Comparison of ENCODE assay signal across 8 cellular contexts in the genomic region with DNA sequence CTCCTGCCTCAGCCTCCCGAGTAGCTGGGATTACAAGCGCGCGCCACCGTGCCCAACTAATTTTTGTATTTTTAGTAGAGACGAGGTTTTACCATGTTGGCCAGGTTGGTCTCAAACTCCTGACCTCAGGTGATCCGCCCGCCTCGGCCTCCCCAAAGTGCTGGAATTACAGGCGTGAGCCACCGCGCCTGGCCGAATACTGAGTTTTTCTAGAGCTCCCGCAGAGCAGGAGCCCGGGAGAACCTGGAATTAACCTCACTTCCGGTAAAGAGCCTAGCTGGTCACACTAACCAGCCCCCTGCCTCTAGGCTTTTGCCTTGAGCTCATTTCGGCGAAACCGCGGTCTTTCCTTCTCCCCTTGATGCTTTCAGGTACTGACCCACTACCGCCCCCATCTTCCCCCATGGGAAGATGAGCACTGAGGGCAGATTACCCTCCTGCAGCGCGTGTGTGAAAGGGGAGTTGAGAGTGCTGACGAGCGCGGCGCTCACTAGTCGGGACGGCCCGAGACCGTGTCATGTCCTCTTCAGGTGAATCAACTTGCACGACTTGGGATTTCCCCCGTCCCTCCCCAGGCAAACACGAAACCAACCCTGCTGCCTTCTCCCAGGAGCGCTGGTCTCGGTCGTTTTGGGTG. TPM values are rescaled to one million over a fixed set of nuclear protein-coding genes. Genes with fewer than 3 reads are reported as not detected.
DNase-seq lines count a peak whose midpoint lies in the region; ATAC-seq and TF ChIP-seq lines count a peak whose summit lies in the region.

No MANE protein-coding gene starts in this region.

- H3K4me1 ChIP-seq in CD4-positive, CD25-positive, alpha-beta regulatory T cell (ENCODE audit: control insufficient read depth, insufficient read depth, low read length, poor library complexity, severe bottlenecking) = peaks cover 36% of the 10 kb centered on the region
- peaks cover 15% of the 10 kb centered on the region for H3K4me1 ChIP-seq in fibroblast of lung (ENCODE audit: control insufficient read depth, extremely low read depth, insufficient read depth, low read length)
- H3K4me1 ChIP-seq in upper lobe of right lung = peaks cover 28% of the 10 kb centered on the region

- ATAC-seq in CD4-positive, CD25-positive, alpha-beta regulatory T cell (ENCODE audit: low read depth in 2 of 2) = peak; percentile 51 to 61
- ATAC-seq in HG03378 (IDR thresholded peaks at IDR 0.05; ENCODE audit: unreplicated experiment) (peak; percentile 37), upper lobe of right lung (no peak)

- peak overlapping the region; percentile 100 for H3K27ac ChIP-seq in CD4-positive, CD25-positive, alpha-beta regulatory T cell (ENCODE audit: insufficient read depth, low read length, poor library complexity, severe bottlenecking)
- H3K27ac ChIP-seq in fibroblast of lung (ENCODE audit: insufficient read depth, low read length) (peak overlapping the region; percentile 94), upper lobe of right lung (peak overlapping the region; percentile 95)

- peak overlapping the region; percentile 93 for H3K9ac ChIP-seq in fibroblast of lung (ENCODE audit: insufficient read depth, low read length)

- TF ChIP-seq CTCF in fibroblast of lung (conservative IDR thresholded peaks at IDR 0.05 in 1 of 2, IDR thresholded peaks at IDR 0.05 in 1 of 2; ENCODE audit: low read depth in 1 of 2, low read length in 2 of 2) = peak in 1 of 2 donors; percentile 12
- peak; percentile 18 for TF ChIP-seq CTCF in osteocyte (IDR thresholded peaks at IDR 0.05)
- peak; percentile 27 for TF ChIP-seq CTCF in upper lobe of right lung (IDR thresholded peaks at IDR 0.05)

- H4K20me1 ChIP-seq in fibroblast of lung (ENCODE audit: control insufficient read depth, extremely low read depth, insufficient read depth, low read length) = no peaks in the 10 kb centered on the region

- peak; percentile 36 for TF ChIP-seq POLR2A in GM19099 (IDR thresholded peaks at IDR 0.05; ENCODE audit: extremely low read depth, insufficient read length, low read depth)

- no peaks in the 10 kb centered on the region for H3K27me3 ChIP-seq in CD4-positive, CD25-positive, alpha-beta regulatory T cell (ENCODE audit: control insufficient read depth, insufficient read depth, low read length)
- H3K27me3 ChIP-seq in fibroblast of lung (ENCODE audit: control insufficient read depth, insufficient read depth, low read length) (no peaks in the 10 kb centered on the region), upper lobe of right lung (no peaks in the 10 kb centered on the region)

- peak overlapping the region; percentile 84 for H3K4me3 ChIP-seq in CD4-positive, CD25-positive, alpha-beta regulatory T cell (ENCODE audit: low read depth, low read length)
- H3K4me3 ChIP-seq in fibroblast of lung (replicated peaks in 1 of 4; ENCODE audit: control extremely low read depth in 1 of 4, insufficient read depth in 1 of 4, low read depth in 3 of 4, low read length in 4 of 4) = peak overlapping the region; percentile 71 to 84 (median 76)
- H3K4me3 ChIP-seq in upper lobe of right lung = peak overlapping the region; percentile 64

- peak overlapping the region; percentile 98 to 100 (median 98) for H3K27ac Mint-ChIP-seq in CD4-positive, CD25-positive, alpha-beta regulatory T cell
- H3K27ac Mint-ChIP-seq in osteocyte (ENCODE audit: unreplicated experiment) = peak overlapping the region; percentile 96

- peaks cover 4% of the 10 kb centered on the region for H3K27me3 Mint-ChIP-seq in CD4-positive, CD25-positive, alpha-beta regulatory T cell
- H3K27me3 Mint-ChIP-seq in osteocyte (ENCODE audit: unreplicated experiment) = no peaks in the 10 kb centered on the region

- intact Hi-C loops in upper lobe of right lung (cut with DNase I) = no loop called here

- no peaks in the 10 kb centered on the region for H3K9me3 ChIP-seq in CD4-positive, CD25-positive, alpha-beta regulatory T cell (ENCODE audit: control insufficient read depth in 2 of 2, low read length in 2 of 2)
- H3K9me3 ChIP-seq in fibroblast of lung (ENCODE audit: control insufficient read depth, insufficient read depth, low read depth, low read length) (no peaks in the 10 kb centered on the region), upper lobe of right lung (no peaks in the 10 kb centered on the region)

- H3K9me3 Mint-ChIP-seq in CD4-positive, CD25-positive, alpha-beta regulatory T cell = no peaks in the 10 kb centered on the region
- no peaks in the 10 kb centered on the region for H3K9me3 Mint-ChIP-seq in osteocyte (ENCODE audit: unreplicated experiment)

- peaks cover 21% of the 10 kb centered on the region for H3K36me3 Mint-ChIP-seq in CD4-positive, CD25-positive, alpha-beta regulatory T cell
- H3K36me3 Mint-ChIP-seq in osteocyte (ENCODE audit: unreplicated experiment) = peaks cover 2% of the 10 kb centered on the region

- H3K79me2 ChIP-seq in fibroblast of lung (ENCODE audit: control insufficient read depth, insufficient read depth, low read length) = peaks cover 5% of the 10 kb centered on the region

- H3K36me3 ChIP-seq in CD4-positive, CD25-positive, alpha-beta regulatory T cell (ENCODE audit: control insufficient read depth, insufficient read depth, low read length) = peaks cover 23% of the 10 kb centered on the region
- peaks cover 7% of the 10 kb centered on the region for H3K36me3 ChIP-seq in fibroblast of lung (ENCODE audit: control insufficient read depth, insufficient read depth, low read length)
- peaks cover 20% of the 10 kb centered on the region for H3K36me3 ChIP-seq in upper lobe of right lung

- H3K4me1 Mint-ChIP-seq in CD4-positive, CD25-positive, alpha-beta regulatory T cell = peaks cover 10 to 55% (median 33%) of the 10 kb centered on the region in 4 donors
- H3K4me1 Mint-ChIP-seq in osteocyte (ENCODE audit: unreplicated experiment) = peaks cover 36% of the 10 kb centered on the region

- peak; percentile 84 to 89 (median 84) for DNase-seq in CD4-positive, CD25-positive, alpha-beta regulatory T cell
- peak; percentile 50 to 54 for DNase-seq in NOMO-1 (lab: John Stamatoyannopoulos, UW; ENCODE audit: unreplicated experiment in 2 of 2)
- DNase-seq in activated T-cell treated with anti-CD3 and anti-CD28 coated beads for 48 hours (ENCODE audit: low read depth) = peak; percentile 88
- peak in 1 of 2 donors; percentile 51 for DNase-seq in fibroblast of lung (ENCODE audit: low read depth in 2 of 2)
- no peak for DNase-seq in osteocyte (ENCODE audit: extremely low spot score, unreplicated experiment)
- peak; percentile 78 for DNase-seq in upper lobe of right lung

- H2AFZ ChIP-seq in fibroblast of lung (ENCODE audit: low read length) = peak overlapping the region; percentile 90

- H3K4me3 Mint-ChIP-seq in CD4-positive, CD25-positive, alpha-beta regulatory T cell = peak overlapping the region; percentile 93 to 100 (median 97)
- peak overlapping the region; percentile 88 for H3K4me3 Mint-ChIP-seq in osteocyte (ENCODE audit: unreplicated experiment)

- peak overlapping the region; percentile 99 for H3K4me2 ChIP-seq in fibroblast of lung (ENCODE audit: extremely low read depth, insufficient read depth, low read length)

RNA-seq across cellular contexts. Expression of gene NEK8, which starts 0.7 kb away (rescaled TPM):
- total RNA-seq in CD4-positive, CD25-positive, alpha-beta regulatory T cell = 7.5 TPM
- polyA plus RNA-seq in CD4-positive, CD25-positive, alpha-beta regulatory T cell = 1 to 10 TPM; 1.8 to 2.6 (median 2.0) TPM
- total RNA-seq in fibroblast of lung (2.8 TPM in 2 replicates), osteocyte (8.5 and 9.9 TPM in 2 replicates), upper lobe of right lung (8.4 TPM)
- 3.0 and 3.8 TPM in 2 replicates for polyA plus RNA-seq in fibroblast of lung
- 2.0 and 2.2 TPM in 2 replicates for polyA plus RNA-seq in fibroblast of lung (2012)
- 3.4 and 8.3 TPM in 2 replicates for polyA minus RNA-seq in fibroblast of lung (ENCODE audit: low replicate concordance)

RNA-seq across cellular contexts. Expression of gene TLCD1, which starts 1.8 kb away (rescaled TPM):
- total RNA-seq in CD4-positive, CD25-positive, alpha-beta regulatory T cell = 1.3 TPM
- polyA plus RNA-seq in CD4-positive, CD25-positive, alpha-beta regulatory T cell = not detected
- total RNA-seq in fibroblast of lung (4.1 and 6.6 TPM in 2 replicates), osteocyte (3.8 and 5.8 TPM in 2 replicates), upper lobe of right lung (16.2 TPM)
- 10.8 and 11.5 TPM in 2 replicates for polyA plus RNA-seq in fibroblast of lung
- 9.7 and 11.9 TPM in 2 replicates for polyA plus RNA-seq in fibroblast of lung (2012)
- 19.7 and 27.4 TPM in 2 replicates for polyA minus RNA-seq in fibroblast of lung (ENCODE audit: low replicate concordance)

RNA-seq across cellular contexts. Expression of gene RPL23A, which starts 8.1 kb away (rescaled TPM):
- total RNA-seq in CD4-positive, CD25-positive, alpha-beta regulatory T cell = 2,050 TPM
- 1,000 to 10,000 TPM; 4,206 to 5,707 (median 4,669) TPM for polyA plus RNA-seq in CD4-positive, CD25-positive, alpha-beta regulatory T cell
- total RNA-seq in fibroblast of lung = 519 and 881 TPM in 2 replicates
- polyA plus RNA-seq in fibroblast of lung = 1,041 and 1,196 TPM in 2 replicates
- 1,359 and 1,543 TPM in 2 replicates for polyA plus RNA-seq in fibroblast of lung (2012)
- 77.8 and 117 TPM in 2 replicates for polyA minus RNA-seq in fibroblast of lung (ENCODE audit: low replicate concordance)
- total RNA-seq in osteocyte = 1,390 and 1,395 TPM in 2 replicates
- total RNA-seq in upper lobe of right lung = 1,221 TPM

RNA-seq across cellular contexts. Expression of gene RAB34, which starts 10.2 kb away (rescaled TPM):
- 4.0 TPM for total RNA-seq in CD4-positive, CD25-positive, alpha-beta regulatory T cell
- polyA plus RNA-seq in CD4-positive, CD25-positive, alpha-beta regulatory T cell = 10 to 100 TPM in 1 of 4 donors, 1 to 10 TPM in 3; 6.6 to 11.5 (median 6.9) TPM
- total RNA-seq in fibroblast of lung = 159 and 174 TPM in 2 replicates
- polyA plus RNA-seq in fibroblast of lung = 287 and 338 TPM in 2 replicates
- polyA plus RNA-seq in fibroblast of lung (2012) = 210 and 269 TPM in 2 replicates
- 474 and 535 TPM in 2 replicates for polyA minus RNA-seq in fibroblast of lung (ENCODE audit: low replicate concordance)
- 153 TPM in 2 replicates for total RNA-seq in osteocyte
- 63.5 TPM for total RNA-seq in upper lobe of right lung

RNA-seq across cellular contexts. Expression of gene TRAF4, which starts 16.0 kb away (rescaled TPM):
- 320 TPM for total RNA-seq in CD4-positive, CD25-positive, alpha-beta regulatory T cell
- polyA plus RNA-seq in CD4-positive, CD25-positive, alpha-beta regulatory T cell = 1 to 10 TPM; 1.1 to 2.9 (median 1.7) TPM
- 28.7 and 32.6 TPM in 2 replicates for total RNA-seq in fibroblast of lung
- polyA plus RNA-seq in fibroblast of lung = 17.5 and 20.8 TPM in 2 replicates
- polyA plus RNA-seq in fibroblast of lung (2012) = 19.6 and 23.8 TPM in 2 replicates
- 87.6 and 99.6 TPM in 2 replicates for polyA minus RNA-seq in fibroblast of lung (ENCODE audit: low replicate concordance)
- 76.1 and 95.5 TPM in 2 replicates for total RNA-seq in osteocyte
- total RNA-seq in upper lobe of right lung = 65.9 TPM
